15 cellular contexts compared by ENCODE assay signal in genomic region chr2:33336036-33336625, GRCh38.
DNase-seq lines count a peak whose midpoint lies in the region; ATAC-seq and TF ChIP-seq lines count a peak whose summit lies in the region.
"Had no signal": no experiment of that assay in that cellular context is flagged by ENCODE, and none has a peak within 500 bp of the region (broad histone marks: within the 10 kb centered on the region; RNA-seq: fewer than 3 reads in every experiment).

No MANE protein-coding gene starts in this region.

- TF ChIP-seq POLR2A in vagina (IDR thresholded peaks at IDR 0.05), result no peak

- no peak overlapping the region for H3K4me3 Mint-ChIP-seq in naive thymus-derived CD4-positive, alpha-beta T cell
- H3K4me3 Mint-ChIP-seq: CD8-positive, alpha-beta T cell; nephron had no signal

- H3K9me3 Mint-ChIP-seq in naive thymus-derived CD4-positive, alpha-beta T cell, result peaks cover 0 to 10% (median 0%) of the 10 kb centered on the region in 11 donors
- H3K9me3 Mint-ChIP-seq: CD8-positive, alpha-beta T cell; nephron had no signal

- H3K4me1 Mint-ChIP-seq in naive thymus-derived CD4-positive, alpha-beta T cell, result peaks cover 0 to 5% (median 0%) of the 10 kb centered on the region in 7 donors
- H3K4me1 Mint-ChIP-seq: nephron had no signal

- intact Hi-C loops in naive thymus-derived CD4-positive, alpha-beta T cell (cut with micrococcal nuclease), result no loop called here
- intact Hi-C loops in vagina (cut with DNase I), result no loop called here

- peak; percentile 59 for ATAC-seq in GM19035 (IDR thresholded peaks at IDR 0.05; ENCODE audit: unreplicated experiment)
- ATAC-seq in HG02885 (IDR thresholded peaks at IDR 0.05; ENCODE audit: poor library complexity, unreplicated experiment), result peak; percentile 77
- peak; percentile 66 for ATAC-seq in naive thymus-derived CD4-positive, alpha-beta T cell
- ATAC-seq: CD8-positive, alpha-beta T cell; left cardiac atrium; Right ventricle myocardium inferior had no signal

- H3K36me3 ChIP-seq in naive thymus-derived CD4-positive, alpha-beta T cell (ENCODE audit: control insufficient read depth in 2 of 3, insufficient read depth in 3 of 3, low read length in 3 of 3), result no peaks in the 10 kb centered on the region
- H3K36me3 ChIP-seq in vagina (no peaks in the 10 kb centered on the region), H7 (replicated peaks; ENCODE audit: control insufficient read depth, insufficient read depth, low read length) (no peaks in the 10 kb centered on the region)
- H3K36me3 ChIP-seq: HAP-1, transverse colon had no signal

- H3K36me3 Mint-ChIP-seq in naive thymus-derived CD4-positive, alpha-beta T cell, result peaks cover 0 to 2% (median 0%) of the 10 kb centered on the region in 5 donors
- H3K36me3 Mint-ChIP-seq: CD8-positive, alpha-beta T cell had no signal

- H3K27me3 ChIP-seq in naive thymus-derived CD4-positive, alpha-beta T cell (ENCODE audit: control insufficient read depth in 2 of 2, insufficient read depth in 2 of 2, low read length in 2 of 2), result no peaks in the 10 kb centered on the region
- H3K27me3 ChIP-seq in vagina (no peaks in the 10 kb centered on the region), H7 (ENCODE audit: control insufficient read depth, insufficient read depth, low read length) (no peaks in the 10 kb centered on the region)
- H3K27me3 ChIP-seq: transverse colon had no signal

- DNase-seq in OCI-M1 (lab: John Stamatoyannopoulos, UW) (peak; percentile 9), vagina (ENCODE audit: extremely low spot score in 2 of 2) (no peak), GM19238 (ENCODE audit: insufficient read length, low spot score) (no peak), H7 (no peak), NCI-H524 (lab: John Stamatoyannopoulos, UW) (no peak)
- DNase-seq in naive thymus-derived CD4-positive, alpha-beta T cell, result no peak
- DNase-seq: aorta; CD8-positive, alpha-beta T cell; left cardiac atrium; transverse colon had no signal

- no peaks in the 10 kb centered on the region for H3K9me3 ChIP-seq in naive thymus-derived CD4-positive, alpha-beta T cell (ENCODE audit: control insufficient read depth in 2 of 3, low read length in 3 of 3)
- H3K9me3 ChIP-seq in vagina, result no peaks in the 10 kb centered on the region
- H3K9me3 ChIP-seq: HAP-1, transverse colon had no signal

- H3K27ac ChIP-seq in naive thymus-derived CD4-positive, alpha-beta T cell (ENCODE audit: low read depth, low read length), result no peak overlapping the region
- H3K27ac ChIP-seq in vagina, result no peak overlapping the region
- H3K27ac ChIP-seq: transverse colon had no signal

- no peak overlapping the region for H3K4me3 ChIP-seq in naive thymus-derived CD4-positive, alpha-beta T cell (ENCODE audit: low read length)
- H3K4me3 ChIP-seq in vagina (no peak overlapping the region), H7 (ENCODE audit: insufficient read depth, low read depth, low read length) (no peak overlapping the region)
- H3K4me3 ChIP-seq: HAP-1, transverse colon had no signal

- H3K27ac Mint-ChIP-seq in naive thymus-derived CD4-positive, alpha-beta T cell, result no peak overlapping the region
- H3K27ac Mint-ChIP-seq: CD8-positive, alpha-beta T cell; nephron had no signal

- POLR2A ChIA-PET in naive thymus-derived CD4-positive, alpha-beta T cell (lab: Charles Lee), result no interaction called here

- CTCF ChIA-PET in naive thymus-derived CD4-positive, alpha-beta T cell (lab: Charles Lee), result interaction anchor here (0.6 kb wide), 1 partner anchor 140 kb away, joined by 3 read pairs; no protein-coding TSS in a partner anchor

- no peak for TF ChIP-seq CTCF in vagina (IDR thresholded peaks at IDR 0.05)

- H3K27me3 Mint-ChIP-seq in naive thymus-derived CD4-positive, alpha-beta T cell, result peaks cover 2 to 34% (median 22%) of the 10 kb centered on the region in 5 donors

- no peaks in the 10 kb centered on the region for H3K4me1 ChIP-seq in naive thymus-derived CD4-positive, alpha-beta T cell (ENCODE audit: control insufficient read depth in 2 of 2, insufficient read depth in 2 of 2, low read length in 2 of 2)
- no peaks in the 10 kb centered on the region for H3K4me1 ChIP-seq in vagina
- H3K4me1 ChIP-seq: HAP-1, transverse colon had no signal
